In genomic region chr16:57734925-57735754, GRCh38 we compare ENCODE assay signal across 8 cellular contexts. TPM values are rescaled to one million over a fixed set of nuclear protein-coding genes. Genes with fewer than 3 reads are reported as not detected.
DNase-seq lines count a peak whose midpoint lies in the region; ATAC-seq and TF ChIP-seq lines count a peak whose summit lies in the region.

No MANE protein-coding gene starts in this region.

- peaks cover 9% of the 10 kb centered on the region for H3K36me3 Mint-ChIP-seq in HFFc6 (ENCODE audit: low read depth)
- H3K36me3 Mint-ChIP-seq in activated naive CD4-positive, alpha-beta T cell treated with anti-CD3 and anti-CD28 coated beads, Interleukin-2, amount 10 ng/mL, durations not matched to agents 7 days and 5 days, result peaks cover 19% of the 10 kb centered on the region

- H3K9me3 ChIP-seq in gastroesophageal sphincter (no peaks in the 10 kb centered on the region), neuronal stem cell (replicated peaks in 1 of 2; ENCODE audit: control insufficient read depth in 2 of 2, insufficient read depth in 1 of 2, low read depth in 1 of 2, low read length in 2 of 2) (no peaks in the 10 kb centered on the region), subcutaneous abdominal adipose tissue (ENCODE audit: control insufficient read depth in 5 of 5, low read length in 5 of 5) (no peaks in the 10 kb centered on the region)

- DNase-seq in GM04504 (ENCODE audit: low read depth), result peak; percentile 100
- DNase-seq in HFFc6, result peak; percentile 100
- DNase-seq in NAMALWA (ENCODE audit: low spot score), result peak; percentile 100
- DNase-seq in SK-MEL-5 (ENCODE audit: low read depth, low spot score), result peak; percentile 100
- peak; percentile 99 for DNase-seq in activated naive CD4-positive, alpha-beta T cell treated with anti-CD3 and anti-CD28 coated beads, Interleukin-2, amount 10 ng/mL, durations not matched to agents 7 days and 5 days
- DNase-seq in neuronal stem cell (ENCODE audit: low spot score), result peak; percentile 100

- peak overlapping the region; percentile 66 for H3K4me2 ChIP-seq in neuronal stem cell (ENCODE audit: insufficient read depth, low read length, poor library complexity, severe bottlenecking)

- H3K18ac ChIP-seq in neuronal stem cell (ENCODE audit: low read length), result peak overlapping the region; percentile 44

- peaks cover 5% of the 10 kb centered on the region for H3K27me3 Mint-ChIP-seq in HFFc6 (ENCODE audit: insufficient read depth)
- peaks cover 4% of the 10 kb centered on the region for H3K27me3 Mint-ChIP-seq in activated naive CD4-positive, alpha-beta T cell treated with anti-CD3 and anti-CD28 coated beads, Interleukin-2, amount 10 ng/mL, durations not matched to agents 7 days and 5 days

- CTCF ChIA-PET in activated naive CD4-positive, alpha-beta T cell treated with anti-CD3 and anti-CD28 coated beads, Interleukin-2, amount 10 ng/mL, durations not matched to agents 7 days and 5 days (lab: Charles Lee), result interaction anchor here (1.0 to 3.4 kb wide), 4 partner anchors 87 to 159 kb away, joined by 3 to 17 read pairs (median 7); no protein-coding TSS in a partner anchor

- peak overlapping the region; percentile 2 for H3K23ac ChIP-seq in neuronal stem cell (ENCODE audit: low read depth, low read length, poor library complexity)

- H3K9ac ChIP-seq in neuronal stem cell (ENCODE audit: low read depth, low read length, poor library complexity), result peak overlapping the region; percentile 93
- H3K9ac ChIP-seq in subcutaneous abdominal adipose tissue (ENCODE audit: low read length in 5 of 5), result peak overlapping the region in 4 of 5 donors; percentile 89 to 96 (median 90)

- peak overlapping the region; percentile 86 to 90 (median 88) for H3K27ac ChIP-seq in gastroesophageal sphincter
- H3K27ac ChIP-seq in neuronal stem cell (replicated peaks; ENCODE audit: low read length), result peak overlapping the region; percentile 77
- peak overlapping the region; percentile 51 for H3K27ac ChIP-seq in subcutaneous abdominal adipose tissue (ENCODE audit: low read depth, low read length)

- peak; percentile 96 for ATAC-seq in gastroesophageal sphincter

- no peak overlapping the region for H2BK12ac ChIP-seq in neuronal stem cell (ENCODE audit: low read length)

- 0% methylated on average over 3 of the region's 45 CpGs; no CpG with 5 or more reads in 1 of the 2 donors for WGBS in gastroesophageal sphincter (ENCODE audit: low coverage in 1 of 2), 2 donors
- no CpG with 5 or more reads among the region's 45 CpGs for WGBS in neuronal stem cell (ENCODE audit: extremely low coverage in 2 of 2, insufficient read length in 2 of 2, insufficient replicate concordance in 1 of 2), 2 donors

- H3K4me3 Mint-ChIP-seq in HFFc6, result peak overlapping the region; percentile 97
- H3K4me3 Mint-ChIP-seq in activated naive CD4-positive, alpha-beta T cell treated with anti-CD3 and anti-CD28 coated beads, Interleukin-2, amount 10 ng/mL, durations not matched to agents 7 days and 5 days, result peak overlapping the region; percentile 96

- H2AFZ ChIP-seq in neuronal stem cell (ENCODE audit: low read length), result peak overlapping the region; percentile 89

- peaks cover 0 to 28% (median 15%) of the 10 kb centered on the region in 3 donors for H3K4me1 ChIP-seq in gastroesophageal sphincter
- peaks cover 11 to 12% of the 10 kb centered on the region in 2 donors for H3K4me1 ChIP-seq in neuronal stem cell (ENCODE audit: control insufficient read depth in 2 of 2, insufficient read depth in 1 of 2, low read depth in 1 of 2, low read length in 2 of 2)
- peaks cover 6 to 27% (median 23%) of the 10 kb centered on the region in 5 donors for H3K4me1 ChIP-seq in subcutaneous abdominal adipose tissue (ENCODE audit: control insufficient read depth in 5 of 5, insufficient read depth in 5 of 5, low read length in 5 of 5)

- H2BK15ac ChIP-seq in neuronal stem cell (ENCODE audit: low read length), result no peak overlapping the region

- no peak overlapping the region for H4K91ac ChIP-seq in neuronal stem cell (ENCODE audit: low read depth, low read length, poor library complexity)

- no peak overlapping the region for H2BK120ac ChIP-seq in neuronal stem cell (ENCODE audit: low read depth, low read length)

- H3K4ac ChIP-seq in neuronal stem cell (ENCODE audit: low read length), result peak overlapping the region; percentile 4

- H3K27me3 ChIP-seq in gastroesophageal sphincter (no peaks in the 10 kb centered on the region), neuronal stem cell (ENCODE audit: control insufficient read depth in 3 of 3, insufficient read depth in 3 of 3, low read depth in 1 of 3, low read length in 3 of 3) (no peaks in the 10 kb centered on the region), subcutaneous abdominal adipose tissue (ENCODE audit: control insufficient read depth in 5 of 5, insufficient read depth in 4 of 5, low read length in 5 of 5) (no peaks in the 10 kb centered on the region)

- H3K4me3 ChIP-seq in gastroesophageal sphincter (peak overlapping the region; percentile 90 to 94), neuronal stem cell (ENCODE audit: low read length in 2 of 2) (peak overlapping the region; percentile 74 to 86), subcutaneous abdominal adipose tissue (ENCODE audit: low read depth in 1 of 5, low read length in 5 of 5) (peak overlapping the region; percentile 77 to 97 (median 92))

- H3K4me1 Mint-ChIP-seq in HFFc6 (ENCODE audit: low read depth), result peaks cover 25% of the 10 kb centered on the region
- peaks cover 32% of the 10 kb centered on the region for H3K4me1 Mint-ChIP-seq in activated naive CD4-positive, alpha-beta T cell treated with anti-CD3 and anti-CD28 coated beads, Interleukin-2, amount 10 ng/mL, durations not matched to agents 7 days and 5 days

- H2AK5ac ChIP-seq in neuronal stem cell (ENCODE audit: low read depth, low read length), result no peak overlapping the region

- in situ Hi-C loops in SK-MEL-5 (cut with HindIII; ENCODE audit: low pct_unique_long_range_greater_than_20kb, low sequenced_read_pairs), result no loop called here

- no peak overlapping the region for H3K14ac ChIP-seq in neuronal stem cell (ENCODE audit: low read length)

- peak overlapping the region; percentile 46 for H2BK5ac ChIP-seq in neuronal stem cell (ENCODE audit: low read length)

- peak overlapping the region; percentile 83 for H4K8ac ChIP-seq in neuronal stem cell (ENCODE audit: low read depth, low read length)

- H3K36me3 ChIP-seq in gastroesophageal sphincter (peaks cover 0 to 15% of the 10 kb centered on the region in 2 donors), neuronal stem cell (replicated peaks in 1 of 2; ENCODE audit: control insufficient read depth in 2 of 2, insufficient read depth in 2 of 2, low read length in 2 of 2) (peaks cover 4 to 27% of the 10 kb centered on the region in 2 donors), subcutaneous abdominal adipose tissue (ENCODE audit: control insufficient read depth in 5 of 5, insufficient read depth in 5 of 5, low read length in 5 of 5) (peaks cover 0 to 4% (median 0%) of the 10 kb centered on the region in 5 donors)

- TF ChIP-seq POLR2A in gastroesophageal sphincter (IDR thresholded peaks at IDR 0.05), result peak; percentile 25 to 50

- H3K27ac Mint-ChIP-seq in HFFc6, result peak overlapping the region; percentile 98
- H3K27ac Mint-ChIP-seq in activated naive CD4-positive, alpha-beta T cell treated with anti-CD3 and anti-CD28 coated beads, Interleukin-2, amount 10 ng/mL, durations not matched to agents 7 days and 5 days, result peak overlapping the region; percentile 87

- TF ChIP-seq CTCF in HFFc6 (IDR thresholded peaks at IDR 0.05) (no peak), gastroesophageal sphincter (IDR thresholded peaks at IDR 0.05) (no peak)

- H3K79me1 ChIP-seq in neuronal stem cell (ENCODE audit: low read depth, low read length), result no peaks in the 10 kb centered on the region

- no peak for TF ChIP-seq EP300 in gastroesophageal sphincter (IDR thresholded peaks at IDR 0.05)

- peaks cover 11% of the 10 kb centered on the region for H3K9me3 Mint-ChIP-seq in HFFc6
- H3K9me3 Mint-ChIP-seq in activated naive CD4-positive, alpha-beta T cell treated with anti-CD3 and anti-CD28 coated beads, Interleukin-2, amount 10 ng/mL, durations not matched to agents 7 days and 5 days, result peaks cover 21% of the 10 kb centered on the region

RNA-seq across cellular contexts. Expression of gene KATNB1, which starts 0.4 kb away (rescaled TPM):
- 10 to 100 TPM; 20.4 to 22.1 (median 21.6) TPM for total RNA-seq in HFFc6 (2021; fragmentation: NEBNext Ultra II Directional; extraction: Animal tissue kit (Norgen Biotek cat#: 25700))
- total RNA-seq in SK-MEL-5 (2014; rRNA removed; shearing (Covaris generic)), result 19.3 and 20.2 TPM in 2 replicates
- polyA plus RNA-seq in SK-MEL-5 (2015; cell fraction: cytosol; rRNA removed), result 29.2 and 32.7 TPM in 2 replicates
- 101 and 117 TPM in 2 replicates for polyA plus RNA-seq in SK-MEL-5 (2015; cell fraction: nucleus; rRNA removed)
- total RNA-seq in gastroesophageal sphincter, result 10 to 100 TPM in 3 of 4 donors, 1 to 10 TPM in 1; 6.4 to 21.5 (median 11.1) TPM
- 31.8 TPM for polyA plus RNA-seq in neuronal stem cell (2013, experiment 1 of 2)
- 30.8 TPM for polyA plus RNA-seq in neuronal stem cell (2013, experiment 2 of 2)

RNA-seq across cellular contexts. Expression of gene DRC7, which starts 40.5 kb away (rescaled TPM):
- not detected for total RNA-seq in HFFc6 (2021; fragmentation: NEBNext Ultra II Directional; extraction: Animal tissue kit (Norgen Biotek cat#: 25700))
- total RNA-seq in SK-MEL-5 (2014; rRNA removed; shearing (Covaris generic)), result not detected in 2 replicates
- polyA plus RNA-seq in SK-MEL-5 (2015; cell fraction: cytosol; rRNA removed), result not detected in 2 replicates
- not detected in 2 replicates for polyA plus RNA-seq in SK-MEL-5 (2015; cell fraction: nucleus; rRNA removed)
- total RNA-seq in gastroesophageal sphincter, result under 1 TPM in 1 of 4 donors, not detected in 3; 0.15 TPM
- polyA plus RNA-seq in neuronal stem cell (2013, experiment 1 of 2), result 0.28 TPM
- 0.21 TPM for polyA plus RNA-seq in neuronal stem cell (2013, experiment 2 of 2)

Comparison
In these comparisons a context has a peak if more than half of its experiments do, and no peak if none do; other contexts are left out.
1. Peak in every context shown above with its lines: DNase-seq, ATAC-seq, H3K4me3 ChIP-seq and H3K27ac ChIP-seq.